In genomic region chr10:98390406-98390805, GRCh38 we compare ENCODE assay signal across 19 cellular contexts.
"Had no signal": no experiment of that assay in that cellular context is flagged by ENCODE, and none has a peak within 500 bp of the region (broad histone marks: within the 10 kb centered on the region; RNA-seq: fewer than 3 reads in every experiment).

No MANE protein-coding gene starts in this region.

- H3K4me1 Mint-ChIP-seq: mesothelial cell of epicardium had no signal

- H3K9me3 Mint-ChIP-seq: activated B cell treated with CpG ODN at 0.5 μM for 24 hours; activated T-cell treated with anti-CD3 and anti-CD28 coated beads, Interleukin-2, amount 50 U/mL, for 4 hours; activated T-helper 17 cell treated with anti-CD3 and anti-CD28 coated beads, Interleukin-2, amount 50 U/mL, for 72 hours; mesothelial cell of epicardium; neural crest cell; stimulated activated naive B cell treated with anti-CD40 and anti-IgM and Interleukin-4, amounts not matched to agents 10 μg/mL and 1 μg/mL and 100 μg/mL, for 72 hours; T-helper 2 cell treated with Interferon-gamma antibody and Interleukin-4, amounts not matched to agents 5 μg/mL and 100 μg/mL, for 36 hours had no signal

- DNase-seq: activated B cell treated with CpG ODN at 0.5 μM for 24 hours; activated CD4-positive, alpha-beta T cell treated with anti-CD3 and anti-CD28 coated beads, Interleukin-2, amount 50 U/mL, for 1 hour; activated gamma-delta T cell treated with Interleukin-2 at 50 U/mL for 16 hours; activated naive CD4-positive, alpha-beta T cell treated with anti-CD3 and anti-CD28 coated beads, Interleukin-2, amount 50 U/mL, for 16 hours; activated T-cell treated with anti-CD3 and anti-CD28 coated beads, Interleukin-2, amount 50 U/mL, for 4 hours; effector CD8-positive, alpha-beta T cell; left colon; naive B cell; stimulated activated CD4-positive, alpha-beta T cell treated with anti-CD3 and anti-CD28 coated beads, Interleukin-1b, Interleukin-23, amount 100 ng/mL, for 48 hours; stimulated activated CD4-positive, alpha-beta T cell treated with anti-CD3 and anti-CD28 coated beads, Interleukin-4, amount 100 ng/mL, for 4 hours; stimulated activated CD8-positive, alpha-beta memory T cell treated with anti-CD3 and anti-CD28 coated beads, Interleukin-4, amount 100 ng/mL, for 48 hours; stimulated activated naive B cell treated with anti-CD40 and anti-IgM and Interleukin-4, amounts not matched to agents 10 μg/mL and 1 μg/mL and 100 μg/mL, for 72 hours; tibial artery; upper lobe of right lung had no signal

- ATAC-seq: gastroesophageal sphincter, left colon had no signal

- H3K4me3 Mint-ChIP-seq: activated B cell treated with CpG ODN at 0.5 μM for 24 hours; mesothelial cell of epicardium; neural crest cell; stimulated activated naive B cell treated with anti-CD40 and anti-IgM and Interleukin-4, amounts not matched to agents 10 μg/mL and 1 μg/mL and 100 μg/mL, for 72 hours had no signal

- H3K27ac Mint-ChIP-seq: activated B cell treated with CpG ODN at 0.5 μM for 24 hours; activated T-helper 17 cell treated with anti-CD3 and anti-CD28 coated beads, Interleukin-2, amount 50 U/mL, for 72 hours; mesothelial cell of epicardium; stimulated activated naive B cell treated with anti-CD40 and anti-IgM and Interleukin-4, amounts not matched to agents 10 μg/mL and 1 μg/mL and 100 μg/mL, for 72 hours had no signal

- H3K27me3 Mint-ChIP-seq: activated B cell treated with CpG ODN at 0.5 μM for 24 hours; activated T-helper 17 cell treated with anti-CD3 and anti-CD28 coated beads, Interleukin-2, amount 50 U/mL, for 72 hours; stimulated activated naive B cell treated with anti-CD40 and anti-IgM and Interleukin-4, amounts not matched to agents 10 μg/mL and 1 μg/mL and 100 μg/mL, for 72 hours had no signal
